In the genomic region with DNA sequence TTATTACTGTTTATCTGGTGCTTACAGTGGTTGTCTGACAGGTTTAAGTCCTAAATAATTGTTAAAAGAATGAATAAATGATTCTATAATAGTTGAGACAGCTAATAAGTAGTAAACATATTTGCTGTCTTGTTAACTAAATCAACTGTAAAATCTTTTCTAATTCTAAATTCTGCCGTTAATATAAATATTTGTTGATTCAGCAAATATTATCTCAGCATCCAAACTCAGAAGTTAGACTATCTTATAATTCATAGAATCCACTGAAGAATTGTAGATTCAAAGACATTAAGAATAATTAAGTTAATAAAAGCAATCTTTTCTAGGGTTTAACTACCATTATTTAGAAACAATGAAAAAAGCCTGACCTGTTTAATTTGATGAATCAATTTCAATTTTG, we compare ENCODE assay signal across 3 cellular contexts.
TF ChIP-seq lines count a peak whose summit lies in the region.

No MANE protein-coding gene starts in this region.

TF ChIP-seq in A549, 52 proteins besides CTCF, POLR2A, EP300 and RAD21:
- TF ChIP-seq MAFK (IDR thresholded peaks at IDR 0.05; ENCODE audit: partially characterized antibody): peak; percentile 92
- no peak for TF ChIP-seq ZNF302 (CRISPR knock-in tag; IDR thresholded peaks at IDR 0.05)

TF ChIP-seq in IMR-90, 13 proteins besides CTCF, POLR2A, EP300 and RAD21:
- TF ChIP-seq MAFK (IDR thresholded peaks at IDR 0.05; ENCODE audit: low read depth, low read length) (peak; percentile 97), ELK1 (IDR thresholded peaks at IDR 0.05; ENCODE audit: borderline replicate concordance, low read depth, low read length) (no peak)

TF ChIP-seq in H1, 55 proteins besides CTCF, POLR2A, EP300 and RAD21:
- TF ChIP-seq BACH1 (IDR thresholded peaks at IDR 0.05; ENCODE audit: low read length) (no peak), MAFK (IDR thresholded peaks at IDR 0.05; ENCODE audit: low read depth, low read length) (peak; percentile 70; the same call in 1 of the 2 replicates)
TF ChIP-seq in H1: peak in this region for 1.
